ENCODE assay signal across 7 cellular contexts in the genomic region with DNA sequence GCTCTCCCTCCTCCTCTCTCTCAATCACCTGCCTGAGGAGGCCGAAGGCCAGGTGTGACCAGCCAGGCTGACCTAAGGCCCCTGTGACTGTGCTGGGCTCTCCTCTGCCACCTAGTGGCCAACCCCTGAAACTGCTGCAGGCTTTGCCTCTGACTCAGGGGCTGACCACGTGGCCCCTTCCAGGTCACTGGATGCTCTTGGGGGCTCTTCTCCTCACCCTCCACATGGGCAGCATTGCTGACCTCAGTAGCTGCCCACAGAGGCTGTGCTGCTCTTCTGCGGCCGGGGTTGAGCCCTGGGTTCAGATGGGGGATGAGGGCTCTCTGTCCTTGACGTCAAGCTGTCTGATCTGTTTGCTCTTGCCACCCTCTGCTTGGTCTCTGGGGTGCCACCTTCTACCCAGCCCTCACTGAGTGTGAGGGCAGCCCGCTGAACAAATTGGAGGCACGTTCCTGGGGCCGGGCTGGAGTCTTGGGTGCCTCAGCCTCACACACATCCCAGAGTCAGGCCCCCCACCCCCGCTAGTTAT.
DNase-seq lines count a peak whose midpoint lies in the region; ATAC-seq and TF ChIP-seq lines count a peak whose summit lies in the region.

No MANE protein-coding gene starts in this region.

- H3K4me2 ChIP-seq in PC-3 (ENCODE audit: low read length) = no peak overlapping the region

- TF ChIP-seq POLR2A in prostate gland (IDR thresholded peaks at IDR 0.05) = no peak

- CTCF ChIA-PET in GM10248 (lab: Yijun Ruan, JAX) (interaction anchor here (0.6 kb wide), 3 partner anchors 13 to 14 kb away, joined by 3 read pairs; no protein-coding TSS in a partner anchor), PC-3 (lab: Charles Lee) (no interaction called here)

- no peaks in the 10 kb centered on the region for H3K36me3 ChIP-seq in PC-3 (ENCODE audit: low read depth, low read length)
- no peaks in the 10 kb centered on the region for H3K36me3 ChIP-seq in prostate gland

- ATAC-seq in HG02678 (IDR thresholded peaks at IDR 0.05; ENCODE audit: unreplicated experiment) = peak; percentile 62
- peak; percentile 54 for ATAC-seq in PC-3
- ATAC-seq in Right ventricle myocardium superior (ENCODE audit: poor library complexity) = peak; percentile 82
- ATAC-seq in HG02588 (IDR thresholded peaks at IDR 0.05; ENCODE audit: unreplicated experiment) = no peak

- no peaks in the 10 kb centered on the region for H3K79me2 ChIP-seq in PC-3 (ENCODE audit: low read length)

- H3K27ac ChIP-seq in PC-3 (ENCODE audit: low read length) = no peak overlapping the region
- no peak overlapping the region for H3K27ac ChIP-seq in prostate gland

- H3K4me1 ChIP-seq in PC-3 (ENCODE audit: insufficient read depth, low read length) (peaks cover 24% of the 10 kb centered on the region), prostate gland (replicated peaks) (no peaks in the 10 kb centered on the region)

- H3F3A ChIP-seq in PC-3 (ENCODE audit: low read length, unreplicated experiment) = no peaks in the 10 kb centered on the region

- 53% methylated on average over 8 of the region's 9 CpGs for WGBS in prostate gland

- H3K27me3 ChIP-seq in PC-3 (ENCODE audit: low read length) (no peaks in the 10 kb centered on the region), prostate gland (replicated peaks; ENCODE audit: insufficient read depth) (no peaks in the 10 kb centered on the region)

- BruUV-seq in PC-3 (replicated peaks; lab: Mats Ljungman, UMichigan) = no TSS peak

- H2AFZ ChIP-seq in PC-3 (ENCODE audit: low read length) = no peak overlapping the region

- peak; percentile 86 for DNase-seq in GM10248 (ENCODE audit: extremely low spot score)
- DNase-seq in PC-3 = peak; percentile 74
- DNase-seq in activated effector memory CD4-positive, alpha-beta T cell treated with anti-CD3 and anti-CD28 coated beads, Interleukin-2, amount 50 U/mL, for 16 hours = peak; percentile 81
- peak; percentile 68 for DNase-seq in Right ventricle myocardium superior
- DNase-seq in prostate gland (ENCODE audit: low spot score) = no peak

- H3K9ac ChIP-seq in PC-3 (ENCODE audit: low read length) = no peak overlapping the region

- no peaks in the 10 kb centered on the region for H4K20me1 ChIP-seq in PC-3 (ENCODE audit: low read length)

- no peaks in the 10 kb centered on the region for H3K9me2 ChIP-seq in PC-3 (replicated peaks; ENCODE audit: low read length)

- POLR2A ChIA-PET in GM10248 (lab: Yijun Ruan, JAX) (interaction anchor here (0.6 kb wide), 1 partner anchor 881 kb away, joined by 3 read pairs; no protein-coding TSS in a partner anchor), PC-3 (lab: Charles Lee; ENCODE audit: unreplicated experiment) (no interaction called here)

- H3K9me3 ChIP-seq in PC-3 (ENCODE audit: low read length) = no peaks in the 10 kb centered on the region
- H3K9me3 ChIP-seq in prostate gland = no peaks in the 10 kb centered on the region

- H3K4me3 ChIP-seq in PC-3 (ENCODE audit: low read length) (no peak overlapping the region), prostate gland (no peak overlapping the region)

- intact Hi-C loops in PC-3 (cut with micrococcal nuclease) = loop anchor here (2.0 to 10.0 kb wide), 3 partner anchors 137 to 246 kb away; no protein-coding TSS in a partner anchor
- intact Hi-C loops in Right ventricle myocardium superior (cut with DNase I) = no loop called here
- intact Hi-C loops in prostate gland (cut with DNase I) = loop anchor here (10.0 kb wide), 1 partner anchor 616 kb away; no protein-coding TSS in a partner anchor

- TF ChIP-seq CTCF in GM10248 (IDR thresholded peaks at IDR 0.05; ENCODE audit: control extremely low read depth, extremely low read depth, low read depth, missing control alignments) = peak; percentile 95
- TF ChIP-seq CTCF in PC-3 (conservative IDR thresholded peaks at IDR 0.05; ENCODE audit: low read depth, low read length) = peak; percentile 95
- TF ChIP-seq CTCF in prostate gland (IDR thresholded peaks at IDR 0.05) = peak; percentile 89 to 98 (median 93)
